ENCODE assay signal across 21 cellular contexts in the genomic region with DNA sequence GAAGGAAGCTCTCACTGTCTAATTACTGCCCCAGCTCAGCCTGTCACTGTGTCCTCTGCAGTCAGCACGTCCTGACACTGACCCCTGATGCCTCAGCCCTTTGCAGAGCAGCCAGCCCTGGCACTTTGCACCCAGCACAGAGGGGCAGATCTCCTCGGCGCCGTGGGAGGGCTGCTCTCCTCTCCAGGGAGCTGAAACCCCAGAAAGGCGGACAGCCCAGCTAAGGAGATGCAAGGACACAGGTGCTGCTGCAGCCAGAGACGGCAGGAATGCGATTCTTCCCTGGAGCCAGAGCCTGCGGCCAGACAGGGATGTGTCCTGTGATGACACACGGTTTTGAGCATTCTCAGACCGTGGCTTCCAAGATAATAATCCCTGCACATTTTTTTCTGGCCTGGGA. TPM values are rescaled to one million over a fixed set of nuclear protein-coding genes. Genes with fewer than 3 reads are reported as not detected.
"Had no signal": no experiment of that assay in that cellular context is flagged by ENCODE, and none has a peak within 500 bp of the region (broad histone marks: within the 10 kb centered on the region; RNA-seq: fewer than 3 reads in every experiment).

No MANE protein-coding gene starts in this region.

- H3K27me3 ChIP-seq: ovary, testis had no signal

- H3K4me3 ChIP-seq: hepatocyte, ovary, testis had no signal

- H3K4me1 ChIP-seq: testis had no signal

- H3K27ac ChIP-seq: epithelial cell of prostate, hepatocyte, ovary, testis had no signal

- ATAC-seq: activated CD8-positive, alpha-beta memory T cell treated with anti-CD3 and anti-CD28 coated beads, Interleukin-2, amount 10 ng/mL, durations not matched to agents 7 days and 5 days; activated naive CD4-positive, alpha-beta T cell treated with anti-CD3 and anti-CD28 coated beads, Interleukin-2, amount 50 U/mL, for 72 hours; activated T-cell treated with anti-CD3 and anti-CD28 coated beads, Interleukin-2, amount 50 U/mL, for 4 hours; stimulated activated naive CD8-positive, alpha-beta T cell treated with anti-CD3 and anti-CD28 coated beads, Interleukin-15, amount 100 ng/mL, for 72 hours had no signal

- H3K4me2 ChIP-seq: hepatocyte had no signal

- H3K9me3 ChIP-seq: testis had no signal

- H3K36me3 ChIP-seq: ovary had no signal

- DNase-seq: activated CD4-positive, CD25-positive, alpha-beta regulatory T cell; activated CD8-positive, alpha-beta memory T cell treated with anti-CD3 and anti-CD28 coated beads, Interleukin-2, amount 10 ng/mL, durations not matched to agents 7 days and 5 days; activated effector memory CD4-positive, alpha-beta T cell treated with anti-CD3 and anti-CD28 coated beads, Interleukin-2, amount 50 U/mL, for 16 hours; activated T-cell treated with anti-CD3 and anti-CD28 coated beads, Interleukin-2, amount 50 U/mL, for 4 hours; amniotic stem cell; effector memory CD4-positive, alpha-beta T cell; mesendoderm; ovary; stimulated activated CD4-positive, alpha-beta T cell treated with anti-CD3 and anti-CD28 coated beads, Interleukin-15, amount 100 ng/mL, for 24 hours; stimulated activated CD4-positive, alpha-beta T cell treated with anti-CD3 and anti-CD28 coated beads, Interleukin-4, amount 100 ng/mL, for 24 hours; stimulated activated naive CD8-positive, alpha-beta T cell treated with anti-CD3 and anti-CD28 coated beads, Interleukin-15, amount 100 ng/mL, for 72 hours; testis had no signal

RNA-seq across cellular contexts. Expression of a gene that starts 34.5 kb away (rescaled TPM):
- total RNA-seq: activated naive CD4-positive, alpha-beta T cell treated with anti-CD3 and anti-CD28 coated beads, Interleukin-2, amount 50 U/mL, for 72 hours; hepatocyte; kidney epithelial cell; liver; neural crest cell; ovary; renal cortical epithelial cell; skeletal muscle tissue; ureter had no signal
- polyA plus RNA-seq: hepatocyte, liver, ovary had no signal
